5 cellular contexts compared by ENCODE assay signal in the genomic region with DNA sequence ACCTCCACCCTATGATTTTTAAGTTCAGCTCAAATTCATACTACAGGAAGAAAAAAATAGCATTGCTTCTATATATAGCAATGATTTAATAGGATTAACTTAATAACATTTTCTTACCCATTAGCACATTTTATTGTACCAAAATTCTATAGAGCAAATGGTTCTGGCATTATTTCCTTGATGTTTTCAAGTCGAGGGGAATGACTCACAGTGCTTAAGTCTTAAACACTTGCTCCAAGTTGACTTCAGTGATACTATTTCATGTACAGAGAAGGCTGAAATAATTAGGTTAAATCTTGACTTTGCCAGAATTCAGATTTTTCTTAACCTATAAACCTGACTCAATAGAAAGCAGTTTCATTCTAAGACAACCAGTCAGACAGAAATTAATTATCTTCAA.
"Had no signal": no experiment of that assay in that cellular context is flagged by ENCODE, and none has a peak within 500 bp of the region (broad histone marks: within the 10 kb centered on the region; RNA-seq: fewer than 3 reads in every experiment).

No MANE protein-coding gene starts in this region.

- DNase-seq: IMR-90, KBM-7, KG1 had no signal

- H3K4me3 ChIP-seq: K562 had no signal

- H3K27ac ChIP-seq: HL-60 had no signal
